Comparison of ENCODE assay signal across 14 cellular contexts in genomic region chr9:90432951-90433350, GRCh38.
DNase-seq lines count a peak whose midpoint lies in the region; ATAC-seq and TF ChIP-seq lines count a peak whose summit lies in the region.
"Had no signal": no experiment of that assay in that cellular context is flagged by ENCODE, and none has a peak within 500 bp of the region (broad histone marks: within the 10 kb centered on the region; RNA-seq: fewer than 3 reads in every experiment).

No MANE protein-coding gene starts in this region.

- peak in 1 of 2 donors; percentile 2 for DNase-seq in cardiac muscle cell (ENCODE audit: low read depth in 1 of 2, low spot score in 1 of 2)
- DNase-seq in left ventricle myocardium inferior = no peak
- DNase-seq in cerebellar cortex (ENCODE audit: low spot score) = peak; percentile 68
- peak; percentile 63 for DNase-seq in left kidney (ENCODE audit: low read depth, low spot score)
- DNase-seq in activated T-cell treated with anti-CD3 and anti-CD28 coated beads, Interleukin-2, amount 50 U/mL, for 24 hours = no peak
- DNase-seq in HCEC 1CT = no peak
- DNase-seq in substantia nigra (lab: John Stamatoyannopoulos, UW) = no peak
- DNase-seq in naive thymus-derived CD8-positive, alpha-beta T cell = no peak
- DNase-seq: activated CD8-positive, alpha-beta memory T cell treated with anti-CD3 and anti-CD28 coated beads, Interleukin-2, amount 50 U/mL, for 4 hours; effector memory CD4-positive, alpha-beta T cell; EL; NCI-H524 treated with DMSO at 0.1 percent for 48 hours; SIG-M5 had no signal

- no peaks in the 10 kb centered on the region for H3K4me1 Mint-ChIP-seq in activated T-cell treated with anti-CD3 and anti-CD28 coated beads, Interleukin-2, amount 50 U/mL, for 24 hours (ENCODE audit: low read depth)
- H3K4me1 Mint-ChIP-seq in naive thymus-derived CD8-positive, alpha-beta T cell = no peaks in the 10 kb centered on the region

- no peak overlapping the region for H3K4me3 Mint-ChIP-seq in activated T-cell treated with anti-CD3 and anti-CD28 coated beads, Interleukin-2, amount 50 U/mL, for 24 hours
- no peak overlapping the region for H3K4me3 Mint-ChIP-seq in naive thymus-derived CD8-positive, alpha-beta T cell

- ATAC-seq in naive thymus-derived CD8-positive, alpha-beta T cell = no peak

- H3K27ac ChIP-seq in cardiac muscle cell (peak overlapping the region; percentile 88), left ventricle myocardium inferior (replicated peaks) (no peak overlapping the region), substantia nigra (ENCODE audit: low read depth, low read length, poor library complexity, severe bottlenecking) (no peak overlapping the region)
- H3K27ac ChIP-seq: thoracic aorta had no signal

- H3K9me3 ChIP-seq in cardiac muscle cell (ENCODE audit: low read depth) (no peaks in the 10 kb centered on the region), left ventricle myocardium inferior (replicated peaks) (no peaks in the 10 kb centered on the region)
- H3K9me3 ChIP-seq: thoracic aorta had no signal

- H3K4me3 ChIP-seq in cardiac muscle cell (peak overlapping the region; percentile 9), left ventricle myocardium inferior (no peak overlapping the region)
- H3K4me3 ChIP-seq: thoracic aorta had no signal

- H3K27me3 ChIP-seq in cardiac muscle cell (no peaks in the 10 kb centered on the region), left ventricle myocardium inferior (ENCODE audit: low read depth) (peaks cover 34% of the 10 kb centered on the region)

- POLR2A ChIA-PET in naive thymus-derived CD8-positive, alpha-beta T cell (lab: Charles Lee) = no interaction called here

- H3K36me3 ChIP-seq in cardiac muscle cell = no peaks in the 10 kb centered on the region
- no peaks in the 10 kb centered on the region for H3K36me3 ChIP-seq in left ventricle myocardium inferior
- H3K36me3 ChIP-seq: thoracic aorta had no signal

- H3K9me3 Mint-ChIP-seq in activated T-cell treated with anti-CD3 and anti-CD28 coated beads, Interleukin-2, amount 50 U/mL, for 24 hours = no peaks in the 10 kb centered on the region
- H3K9me3 Mint-ChIP-seq in naive thymus-derived CD8-positive, alpha-beta T cell = no peaks in the 10 kb centered on the region

- intact Hi-C loops in left ventricle myocardium inferior (cut with micrococcal nuclease) = no loop called here

- no peaks in the 10 kb centered on the region for H3K36me3 Mint-ChIP-seq in activated T-cell treated with anti-CD3 and anti-CD28 coated beads, Interleukin-2, amount 50 U/mL, for 24 hours (ENCODE audit: low read depth)
- H3K36me3 Mint-ChIP-seq in naive thymus-derived CD8-positive, alpha-beta T cell = no peaks in the 10 kb centered on the region

- peaks cover 29% of the 10 kb centered on the region for H3K27me3 Mint-ChIP-seq in activated T-cell treated with anti-CD3 and anti-CD28 coated beads, Interleukin-2, amount 50 U/mL, for 24 hours
- H3K27me3 Mint-ChIP-seq in naive thymus-derived CD8-positive, alpha-beta T cell = peaks cover 11 to 27% (median 19%) of the 10 kb centered on the region in 5 donors

- no peak for TF ChIP-seq CTCF in cardiac muscle cell (IDR thresholded peaks at IDR 0.05; ENCODE audit: low read depth, low read length)
- TF ChIP-seq CTCF in left ventricle myocardium inferior (IDR thresholded peaks at IDR 0.05; ENCODE audit: borderline replicate concordance) = no peak

- H3K4me1 ChIP-seq in cardiac muscle cell (ENCODE audit: low read depth) (peaks cover 13% of the 10 kb centered on the region), left ventricle myocardium inferior (no peaks in the 10 kb centered on the region)

- H3K27ac Mint-ChIP-seq in activated T-cell treated with anti-CD3 and anti-CD28 coated beads, Interleukin-2, amount 50 U/mL, for 24 hours = no peak overlapping the region
- no peak overlapping the region for H3K27ac Mint-ChIP-seq in naive thymus-derived CD8-positive, alpha-beta T cell

Comparison
In these comparisons a context has a peak if more than half of its experiments do, and no peak if none do; other contexts are left out.
1. DNase-seq: peak in cerebellar cortex (single experiment) and left kidney (single experiment); none in left ventricle myocardium inferior (single experiment), activated T-cell treated with anti-CD3 and anti-CD28 coated beads, Interleukin-2, amount 50 U/mL, for 24 hours (single experiment), HCEC 1CT (single experiment), substantia nigra (0 of 49) and naive thymus-derived CD8-positive, alpha-beta T cell (0 of 10).